In genomic region chr2:226115102-226115831, GRCh38 we compare ENCODE assay signal across 8 cellular contexts.
A peak's percentile ranks its signal among the peaks of the same experiment; 100 is the strongest.
DNase-seq lines count a peak whose midpoint lies in the region; ATAC-seq lines count a peak whose summit lies in the region.

No MANE protein-coding gene starts in this region.

- DNase-seq in stimulated activated CD4-positive, alpha-beta T cell treated with anti-CD3 and anti-CD28 coated beads, Interleukin-4, amount 100 ng/mL, for 24 hours: peak; percentile 13
- no peak for DNase-seq in stimulated activated CD4-positive, alpha-beta T cell treated with anti-CD3 and anti-CD28 coated beads, Interleukin-2, amount 100 ng/mL, for 48 hours
- DNase-seq in SK-MEL-5 (ENCODE audit: low read depth, low spot score): peak; percentile 9
- peak; percentile 54 for DNase-seq in hepatic stellate cell (ENCODE audit: low spot score)
- DNase-seq in central memory CD4-positive, alpha-beta T cell: no peak
- DNase-seq in DMS 273 treated with DMSO at 0.1 percent for 48 hours (lab: John Stamatoyannopoulos, UW): no peak

- ATAC-seq in HG03439 (IDR thresholded peaks at IDR 0.05; ENCODE audit: unreplicated experiment) (no peak), GM19467 (IDR thresholded peaks at IDR 0.05; ENCODE audit: unreplicated experiment) (no peak)

- in situ Hi-C loops in SK-MEL-5 (cut with HindIII; ENCODE audit: low pct_unique_long_range_greater_than_20kb, low sequenced_read_pairs): no loop called here

Comparison
In these comparisons a context has a peak if more than half of its experiments do, and no peak if none do; other contexts are left out.
1. DNase-seq: peak in stimulated activated CD4-positive, alpha-beta T cell treated with anti-CD3 and anti-CD28 coated beads, Interleukin-4, amount 100 ng/mL, for 24 hours (single experiment), SK-MEL-5 (single experiment) and hepatic stellate cell (single experiment); none in stimulated activated CD4-positive, alpha-beta T cell treated with anti-CD3 and anti-CD28 coated beads, Interleukin-2, amount 100 ng/mL, for 48 hours (0 of 2), central memory CD4-positive, alpha-beta T cell (single experiment) and DMS 273 treated with DMSO at 0.1 percent for 48 hours (single experiment).